ENCODE assay signal across 8 cellular contexts in the genomic region with DNA sequence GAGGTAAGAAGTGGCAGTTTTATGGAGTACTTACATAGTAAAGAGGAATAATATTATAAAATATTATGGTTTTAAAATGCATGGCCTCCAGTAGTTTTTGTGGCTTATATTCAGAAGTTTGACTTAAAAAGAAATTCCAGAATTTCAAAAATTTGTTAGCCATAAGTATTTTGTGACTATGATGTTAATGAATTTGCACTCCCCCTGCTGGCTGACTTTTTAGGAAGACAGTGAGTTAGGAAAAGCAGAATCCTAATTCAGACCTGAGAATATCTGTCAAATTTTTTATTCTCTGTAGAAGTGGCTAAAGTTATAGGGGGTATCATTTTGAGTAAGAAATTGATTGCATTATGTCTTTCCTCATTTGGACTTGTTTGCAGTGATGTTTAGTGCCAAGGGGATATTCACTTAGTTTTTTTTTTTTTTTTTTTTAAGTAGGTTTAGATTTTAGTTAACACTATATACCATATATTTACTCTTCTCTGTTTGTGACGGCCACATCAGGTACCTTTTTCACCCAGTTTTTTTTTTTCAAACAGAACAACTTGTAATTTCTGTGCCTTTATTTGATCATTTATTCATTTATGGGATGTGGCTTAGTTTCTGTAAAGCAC. TPM values are rescaled to one million over a fixed set of nuclear protein-coding genes. Genes with fewer than 3 reads are reported as not detected.
DNase-seq lines count a peak whose midpoint lies in the region; ATAC-seq and TF ChIP-seq lines count a peak whose summit lies in the region.

No MANE protein-coding gene starts in this region.

- no peak for ATAC-seq in activated CD4-positive, alpha-beta T cell treated with anti-CD3 and anti-CD28 coated beads for 36 hours
- ATAC-seq in GM21619 (IDR thresholded peaks at IDR 0.05; ENCODE audit: unreplicated experiment): no peak

- peaks cover 97% of the 10 kb centered on the region for H3K79me2 ChIP-seq in Loucy (ENCODE audit: insufficient read depth, low read length)

- WGBS in liver: 63% methylated on average over 1 of the region's 1 CpG

- CTCF ChIA-PET in activated CD4-positive, alpha-beta T cell treated with anti-CD3 and anti-CD28 coated beads for 36 hours (lab: Charles Lee): interaction anchor here (0.7 to 1.1 kb wide), 2 partner anchors 12 to 335 kb away, joined by 3 read pairs; no protein-coding TSS in a partner anchor

- no peaks in the 10 kb centered on the region for H3K27me3 Mint-ChIP-seq in activated CD4-positive, alpha-beta T cell treated with anti-CD3 and anti-CD28 coated beads for 36 hours

- no peak overlapping the region for H2AFZ ChIP-seq in Loucy (ENCODE audit: low read length)

- H3K9me2 ChIP-seq in Loucy (replicated peaks; ENCODE audit: low read depth, low read length): no peaks in the 10 kb centered on the region

- H3K4me1 ChIP-seq in Loucy (ENCODE audit: insufficient read depth, low read length, poor library complexity, severe bottlenecking): peaks cover 22% of the 10 kb centered on the region
- H3K4me1 ChIP-seq in liver (ENCODE audit: control insufficient read depth in 4 of 4, insufficient read depth in 4 of 4, low read length in 3 of 4): peaks cover 0 to 31% (median 14%) of the 10 kb centered on the region in 4 donors

- no peak overlapping the region for H3K4me3 Mint-ChIP-seq in activated CD4-positive, alpha-beta T cell treated with anti-CD3 and anti-CD28 coated beads for 36 hours

- H3K9ac ChIP-seq in Loucy (ENCODE audit: low read depth, low read length, poor library complexity, severe bottlenecking): no peak overlapping the region
- no peak overlapping the region for H3K9ac ChIP-seq in liver (ENCODE audit: low read depth in 1 of 2, low read length in 2 of 2)

- peaks cover 9% of the 10 kb centered on the region; the same call in 1 of the 2 replicates for H3K36me3 ChIP-seq in Loucy (ENCODE audit: insufficient read depth, low read length)
- H3K36me3 ChIP-seq in liver (ENCODE audit: control insufficient read depth in 4 of 4, insufficient read depth in 3 of 4, low read depth in 1 of 4, low read length in 3 of 4): no peaks in the 10 kb centered on the region

- no peaks in the 10 kb centered on the region for H3K9me3 Mint-ChIP-seq in activated CD4-positive, alpha-beta T cell treated with anti-CD3 and anti-CD28 coated beads for 36 hours (ENCODE audit: low read depth)

- H3K4me1 Mint-ChIP-seq in activated CD4-positive, alpha-beta T cell treated with anti-CD3 and anti-CD28 coated beads for 36 hours: peaks cover 77% of the 10 kb centered on the region

- no peak overlapping the region for H3K4me3 ChIP-seq in Loucy (ENCODE audit: low read length, poor library complexity, severe bottlenecking)
- no peak overlapping the region for H3K4me3 ChIP-seq in liver (ENCODE audit: low read depth in 1 of 3, low read length in 3 of 3)

- H4K20me1 ChIP-seq in Loucy (ENCODE audit: insufficient read depth, low read length, poor library complexity, severe bottlenecking): peaks cover 72% of the 10 kb centered on the region

- H3K27ac Mint-ChIP-seq in activated CD4-positive, alpha-beta T cell treated with anti-CD3 and anti-CD28 coated beads for 36 hours: no peak overlapping the region

- no peak overlapping the region for H3K27ac ChIP-seq in liver (ENCODE audit: low read depth in 1 of 2, low read length in 2 of 2)

- no peaks in the 10 kb centered on the region for H3F3A ChIP-seq in Loucy (ENCODE audit: low read depth)

- TF ChIP-seq RAD21 in liver (IDR thresholded peaks at IDR 0.05): peak; percentile 70 to 75

- TF ChIP-seq CTCF in Loucy (conservative IDR thresholded peaks at IDR 0.05; ENCODE audit: low read length): peak; percentile 75
- TF ChIP-seq CTCF in liver (IDR thresholded peaks at IDR 0.05; ENCODE audit: low read depth, low read length, missing input control): peak; percentile 52

- POLR2A ChIA-PET in activated CD4-positive, alpha-beta T cell treated with anti-CD3 and anti-CD28 coated beads for 36 hours (lab: Charles Lee): no interaction called here

- DNase-seq in activated CD4-positive, alpha-beta T cell treated with anti-CD3 and anti-CD28 coated beads for 36 hours: peak; percentile 24
- DNase-seq in activated CD4-positive, alpha-beta T cell treated with anti-CD3 and anti-CD28 coated beads, Interleukin-2, amount 50 U/mL, for 1 hour: no peak
- peak; percentile 57 for DNase-seq in astrocyte of the hippocampus (ENCODE audit: low read depth, low spot score)
- DNase-seq in NCI-H2107 (lab: John Stamatoyannopoulos, UW): no peak
- DNase-seq in COLO668 (lab: John Stamatoyannopoulos, UW; ENCODE audit: unreplicated experiment): no peak

- H3K27me3 ChIP-seq in Loucy (ENCODE audit: insufficient read depth, low read length, poor library complexity, severe bottlenecking): no peaks in the 10 kb centered on the region
- H3K27me3 ChIP-seq in liver (ENCODE audit: control insufficient read depth in 4 of 4, insufficient read depth in 4 of 4, low read length in 3 of 4): no peaks in the 10 kb centered on the region

- H3K36me3 Mint-ChIP-seq in activated CD4-positive, alpha-beta T cell treated with anti-CD3 and anti-CD28 coated beads for 36 hours (ENCODE audit: low read depth): peaks cover 21% of the 10 kb centered on the region

- intact Hi-C loops in activated CD4-positive, alpha-beta T cell treated with anti-CD3 and anti-CD28 coated beads for 36 hours (cut with DNase I, micrococcal nuclease): loop anchor here in 1 of 2 experiments (10.0 kb wide), 1 partner anchor 346 kb away; no protein-coding TSS in a partner anchor

- H3K4me2 ChIP-seq in Loucy (ENCODE audit: low read depth, low read length, poor library complexity, severe bottlenecking): no peak overlapping the region

- H3K9me3 ChIP-seq in Loucy (ENCODE audit: insufficient read depth, low read depth, low read length) (no peaks in the 10 kb centered on the region), liver (ENCODE audit: control insufficient read depth in 4 of 4, low read length in 3 of 4) (no peaks in the 10 kb centered on the region)

TF ChIP-seq in liver, 16 proteins besides CTCF, POLR2A, EP300 and RAD21:
- no peak for TF ChIP-seq TAF1 (conservative IDR thresholded peaks at IDR 0.05)
- TF ChIP-seq HNF4A (conservative IDR thresholded peaks at IDR 0.05): no peak
- no peak for TF ChIP-seq ZBTB33 (IDR thresholded peaks at IDR 0.05)
- TF ChIP-seq, protein P1, sequence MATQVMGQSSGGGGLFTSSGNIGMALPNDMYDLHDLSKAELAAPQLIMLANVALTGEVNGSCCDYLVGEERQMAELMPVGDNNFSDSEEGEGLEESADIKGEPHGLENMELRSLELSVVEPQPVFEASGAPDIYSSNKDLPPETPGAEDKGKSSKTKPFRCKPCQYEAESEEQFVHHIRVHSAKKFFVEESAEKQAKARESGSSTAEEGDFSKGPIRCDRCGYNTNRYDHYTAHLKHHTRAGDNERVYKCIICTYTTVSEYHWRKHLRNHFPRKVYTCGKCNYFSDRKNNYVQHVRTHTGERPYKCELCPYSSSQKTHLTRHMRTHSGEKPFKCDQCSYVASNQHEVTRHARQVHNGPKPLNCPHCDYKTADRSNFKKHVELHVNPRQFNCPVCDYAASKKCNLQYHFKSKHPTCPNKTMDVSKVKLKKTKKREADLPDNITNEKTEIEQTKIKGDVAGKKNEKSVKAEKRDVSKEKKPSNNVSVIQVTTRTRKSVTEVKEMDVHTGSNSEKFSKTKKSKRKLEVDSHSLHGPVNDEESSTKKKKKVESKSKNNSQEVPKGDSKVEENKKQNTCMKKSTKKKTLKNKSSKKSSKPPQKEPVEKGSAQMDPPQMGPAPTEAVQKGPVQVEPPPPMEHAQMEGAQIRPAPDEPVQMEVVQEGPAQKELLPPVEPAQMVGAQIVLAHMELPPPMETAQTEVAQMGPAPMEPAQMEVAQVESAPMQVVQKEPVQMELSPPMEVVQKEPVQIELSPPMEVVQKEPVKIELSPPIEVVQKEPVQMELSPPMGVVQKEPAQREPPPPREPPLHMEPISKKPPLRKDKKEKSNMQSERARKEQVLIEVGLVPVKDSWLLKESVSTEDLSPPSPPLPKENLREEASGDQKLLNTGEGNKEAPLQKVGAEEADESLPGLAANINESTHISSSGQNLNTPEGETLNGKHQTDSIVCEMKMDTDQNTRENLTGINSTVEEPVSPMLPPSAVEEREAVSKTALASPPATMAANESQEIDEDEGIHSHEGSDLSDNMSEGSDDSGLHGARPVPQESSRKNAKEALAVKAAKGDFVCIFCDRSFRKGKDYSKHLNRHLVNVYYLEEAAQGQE (IDR thresholded peaks at IDR 0.05): no peak
- no peak for TF ChIP-seq EGR1 (IDR thresholded peaks at IDR 0.05; ENCODE audit: low read depth in 2 of 2)
- TF ChIP-seq, protein P2, sequence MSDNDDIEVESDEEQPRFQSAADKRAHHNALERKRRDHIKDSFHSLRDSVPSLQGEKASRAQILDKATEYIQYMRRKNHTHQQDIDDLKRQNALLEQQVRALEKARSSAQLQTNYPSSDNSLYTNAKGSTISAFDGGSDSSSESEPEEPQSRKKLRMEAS (IDR thresholded peaks at IDR 0.05): no peak

RNA-seq across cellular contexts. Expression of gene ZFAND3, which starts 40.8 kb away (rescaled TPM):
- total RNA-seq in activated CD4-positive, alpha-beta T cell treated with anti-CD3 and anti-CD28 coated beads for 36 hours: 10 to 100 TPM; 34.5 to 47.8 TPM
- 10 to 100 TPM; 17.8 to 28.4 TPM for total RNA-seq in liver
- 10 to 100 TPM in 1 of 2 donors, 1 to 10 TPM in 1; 7.7 to 37.5 TPM for polyA plus RNA-seq in liver

Comparison
In these comparisons a context has a peak if more than half of its experiments do, and no peak if none do; other contexts are left out.
1. DNase-seq: peak in activated CD4-positive, alpha-beta T cell treated with anti-CD3 and anti-CD28 coated beads for 36 hours (single experiment) and astrocyte of the hippocampus (single experiment); none in activated CD4-positive, alpha-beta T cell treated with anti-CD3 and anti-CD28 coated beads, Interleukin-2, amount 50 U/mL, for 1 hour (single experiment), NCI-H2107 (single experiment) and COLO668 (single experiment).